1 cellular context compared by ENCODE assay signal in genomic region chr3:12995389-12996180, GRCh38.
TF ChIP-seq lines count a peak whose summit lies in the region.

No MANE protein-coding gene starts in this region.

TF ChIP-seq in K562, 482 proteins besides CTCF, POLR2A, EP300 and RAD21 (continued from another document and continues in another):
- no peak for TF ChIP-seq ZNF280B (CRISPR knock-in tag; IDR thresholded peaks at IDR 0.05)
- TF ChIP-seq ZNF444 (CRISPR knock-in tag; IDR thresholded peaks at IDR 0.05): no peak
- TF ChIP-seq ZNF232 (CRISPR knock-in tag; IDR thresholded peaks at IDR 0.05): no peak
- TF ChIP-seq ETV6 (IDR thresholded peaks at IDR 0.05; ENCODE audit: borderline replicate concordance in 1 of 2, low read depth in 2 of 2, low read length in 1 of 2): no peak
- TF ChIP-seq ETV6 (CRISPR knock-in tag; IDR thresholded peaks at IDR 0.05; ENCODE audit: borderline replicate concordance): no peak
- no peak for TF ChIP-seq YY1 (IDR thresholded peaks at IDR 0.05; ENCODE audit: borderline replicate concordance in 1 of 3, control insufficient read depth in 1 of 3, extremely low read depth in 1 of 3, insufficient read depth in 3 of 3, insufficient read length in 1 of 3, insufficient replicate concordance in 2 of 3, low read depth in 1 of 3, low read length in 2 of 3)
- no peak for TF ChIP-seq HDAC1 (IDR thresholded peaks at IDR 0.05)
- no peak for TF ChIP-seq RFX7 (CRISPR knock-in tag; IDR thresholded peaks at IDR 0.05)
- no peak for TF ChIP-seq ZBTB26 (CRISPR knock-in tag; IDR thresholded peaks at IDR 0.05)
- TF ChIP-seq TCF3 (CRISPR knock-in tag; IDR thresholded peaks at IDR 0.05): peak; percentile 64
- TF ChIP-seq NCOR1 (IDR thresholded peaks at IDR 0.05): peak; percentile 47
- 0 out of 2 replicates have a peak, but pooled peaks have one; percentile 3 for TF ChIP-seq ZNF175 (CRISPR knock-in tag; IDR thresholded peaks at IDR 0.05; ENCODE audit: low read depth)
- no peak for TF ChIP-seq ZFP1 (CRISPR knock-in tag; IDR thresholded peaks at IDR 0.05)
- TF ChIP-seq GTF2F1 (IDR thresholded peaks at IDR 0.05; ENCODE audit: low read depth, low read length): no peak
- no peak for TF ChIP-seq ZC3H4 (CRISPR knock-in tag; IDR thresholded peaks at IDR 0.05; ENCODE audit: borderline replicate concordance)
- TF ChIP-seq ELF1 (tag; IDR thresholded peaks at IDR 0.05): no peak
- peak; percentile 47; the same call in 1 of the 2 replicates for TF ChIP-seq PTTG1 (tag; IDR thresholded peaks at IDR 0.05; ENCODE audit: low read depth)
- no peak for TF ChIP-seq ZBTB9 (CRISPR knock-in tag; IDR thresholded peaks at IDR 0.05)
- TF ChIP-seq ZBTB8A (IDR thresholded peaks at IDR 0.05; ENCODE audit: partially characterized antibody): no peak
- TF ChIP-seq IRF1 (CRISPR knock-in tag; IDR thresholded peaks at IDR 0.05; ENCODE audit: borderline replicate concordance): no peak
- no peak; the same call in 1 of the 2 replicates for TF ChIP-seq MECOM (CRISPR knock-in tag; IDR thresholded peaks at IDR 0.05)
- TF ChIP-seq TGIF2 (CRISPR knock-in tag; IDR thresholded peaks at IDR 0.05): no peak
- TF ChIP-seq NR3C1 (CRISPR knock-in tag; IDR thresholded peaks at IDR 0.05): 0 out of 2 replicates have a peak, but pooled peaks have one; percentile 47
- TF ChIP-seq KAT8 (IDR thresholded peaks at IDR 0.05; ENCODE audit: low read depth): no peak
- TF ChIP-seq ZNF431 (CRISPR knock-in tag; IDR thresholded peaks at IDR 0.05): no peak
- TF ChIP-seq ZNF740 (CRISPR knock-in tag; IDR thresholded peaks at IDR 0.05): no peak
- TF ChIP-seq ZNF740 (tag; IDR thresholded peaks at IDR 0.05): no peak
- no peak for TF ChIP-seq PATZ1 (CRISPR knock-in tag; IDR thresholded peaks at IDR 0.05; ENCODE audit: borderline replicate concordance)
- TF ChIP-seq NR4A1 (CRISPR knock-in tag; IDR thresholded peaks at IDR 0.05): no peak
- TF ChIP-seq NR4A1 (tag; IDR thresholded peaks at IDR 0.05): peak; percentile 72
- no peak for TF ChIP-seq ARID2 (IDR thresholded peaks at IDR 0.05)
- no peak for TF ChIP-seq HMGXB4 (CRISPR knock-in tag; IDR thresholded peaks at IDR 0.05)
- TF ChIP-seq RBM25 (IDR thresholded peaks at IDR 0.05; ENCODE audit: low read depth, low read length, severe bottlenecking): peak; percentile 22
- TF ChIP-seq AFF1 (IDR thresholded peaks at IDR 0.05; ENCODE audit: low read depth in 1 of 2, partially characterized antibody in 2 of 2): no peak
- TF ChIP-seq SFPQ (IDR thresholded peaks at IDR 0.05; ENCODE audit: low read depth, low read length): no peak
- no peak; the same call in 1 of the 2 replicates for TF ChIP-seq NCOA6 (IDR thresholded peaks at IDR 0.05)
- TF ChIP-seq HEY1 (CRISPR knock-in tag; IDR thresholded peaks at IDR 0.05; ENCODE audit: borderline replicate concordance): no peak
- no peak for TF ChIP-seq FOXJ3 (CRISPR knock-in tag; IDR thresholded peaks at IDR 0.05)
- no peak for TF ChIP-seq SMARCC2 (IDR thresholded peaks at IDR 0.05; ENCODE audit: low read depth)
- no peak for TF ChIP-seq FIP1L1 (IDR thresholded peaks at IDR 0.05; ENCODE audit: low read depth, low read length, poor library complexity, severe bottlenecking)
- no peak for TF ChIP-seq EGR1 (conservative IDR thresholded peaks at IDR 0.05)
- no peak for TF ChIP-seq ZNF347 (CRISPR knock-in tag; IDR thresholded peaks at IDR 0.05; ENCODE audit: low read depth)
- no peak; a peak in 1 of 4 replicates for TF ChIP-seq CSDE1 (IDR thresholded peaks at IDR 0.05)
- TF ChIP-seq ZNF3 (CRISPR knock-in tag; IDR thresholded peaks at IDR 0.05): no peak
- no peak; the same call in 1 of the 2 replicates for TF ChIP-seq ZNF583 (CRISPR knock-in tag; IDR thresholded peaks at IDR 0.05)
- peak; percentile 5; the same call in 1 of the 2 replicates for TF ChIP-seq CREB5 (CRISPR knock-in tag; IDR thresholded peaks at IDR 0.05)
- no peak for TF ChIP-seq SIX5 (IDR thresholded peaks at IDR 0.05; ENCODE audit: borderline replicate concordance in 1 of 2, insufficient read depth in 1 of 2, low read depth in 1 of 2, low read length in 2 of 2)
- no peak for TF ChIP-seq ILF3 (IDR thresholded peaks at IDR 0.05; ENCODE audit: borderline replicate concordance)
- no peak for TF ChIP-seq TCF7L2 (IDR thresholded peaks at IDR 0.05; ENCODE audit: low read depth, low read length)
- TF ChIP-seq ZNF445 (CRISPR knock-in tag; IDR thresholded peaks at IDR 0.05; ENCODE audit: low read depth): no peak
- no peak for TF ChIP-seq PCBP1 (IDR thresholded peaks at IDR 0.05; ENCODE audit: low read depth, low read length, poor library complexity, severe bottlenecking)
- no peak for TF ChIP-seq NRF1 (conservative IDR thresholded peaks at IDR 0.05 in 1 of 2, IDR thresholded peaks at IDR 0.05 in 1 of 2)
- TF ChIP-seq FOSL1 (tag; conservative IDR thresholded peaks at IDR 0.05): no peak; the same call in none of the 2 replicates
- TF ChIP-seq ZNF140 (CRISPR knock-in tag; IDR thresholded peaks at IDR 0.05): no peak
- TF ChIP-seq RFX5 (IDR thresholded peaks at IDR 0.05; ENCODE audit: low read depth, low read length): no peak
